1 cellular context compared by ENCODE assay signal in the genomic region with DNA sequence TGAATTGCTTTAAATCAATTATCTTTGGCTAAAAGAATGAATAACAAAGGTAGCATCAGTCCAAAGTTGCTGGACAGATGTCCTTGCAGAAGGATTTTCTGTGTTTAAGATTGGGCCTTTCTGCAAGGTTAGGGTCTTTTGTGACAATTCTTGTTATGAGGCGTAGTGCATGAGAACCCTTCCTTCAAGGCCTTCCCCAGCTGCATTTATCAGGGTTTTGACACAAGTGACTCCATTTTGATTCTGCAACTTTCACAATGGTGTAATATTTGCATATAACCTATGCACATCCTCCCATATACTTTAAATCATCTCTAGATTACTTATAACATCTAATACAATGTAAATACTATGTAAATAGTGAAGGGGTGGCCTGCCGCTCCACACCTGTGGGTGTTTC.
TF ChIP-seq lines count a peak whose summit lies in the region.

No MANE protein-coding gene starts in this region.

TF ChIP-seq in K562, 482 proteins besides CTCF, POLR2A, EP300 and RAD21 (continued from another document and continues in another):
- TF ChIP-seq, protein P1, sequence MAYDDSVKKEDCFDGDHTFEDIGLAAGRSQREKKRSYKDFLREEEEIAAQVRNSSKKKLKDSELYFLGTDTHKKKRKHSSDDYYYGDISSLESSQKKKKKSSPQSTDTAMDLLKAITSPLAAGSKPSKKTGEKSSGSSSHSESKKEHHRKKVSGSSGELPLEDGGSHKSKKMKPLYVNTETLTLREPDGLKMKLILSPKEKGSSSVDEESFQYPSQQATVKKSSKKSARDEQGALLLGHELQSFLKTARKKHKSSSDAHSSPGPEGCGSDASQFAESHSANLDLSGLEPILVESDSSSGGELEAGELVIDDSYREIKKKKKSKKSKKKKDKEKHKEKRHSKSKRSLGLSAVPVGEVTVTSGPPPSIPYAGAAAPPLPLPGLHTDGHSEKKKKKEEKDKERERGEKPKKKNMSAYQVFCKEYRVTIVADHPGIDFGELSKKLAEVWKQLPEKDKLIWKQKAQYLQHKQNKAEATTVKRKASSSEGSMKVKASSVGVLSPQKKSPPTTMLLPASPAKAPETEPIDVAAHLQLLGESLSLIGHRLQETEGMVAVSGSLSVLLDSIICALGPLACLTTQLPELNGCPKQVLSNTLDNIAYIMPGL (CRISPR knock-in tag; IDR thresholded peaks at IDR 0.05), result no peak
- TF ChIP-seq SNRNP70 (optimal IDR thresholded peaks at IDR 0.05; ENCODE audit: low read depth, low read length) (no peak), TRIM28 (IDR thresholded peaks at IDR 0.05) (no peak), NBN (IDR thresholded peaks at IDR 0.05; ENCODE audit: low read depth) (no peak), RNF2 (IDR thresholded peaks at IDR 0.05) (no peak), ETV6 (IDR thresholded peaks at IDR 0.05; ENCODE audit: borderline replicate concordance in 1 of 2, low read depth in 2 of 2, low read length in 1 of 2) (no peak), ETV6 (CRISPR knock-in tag; IDR thresholded peaks at IDR 0.05; ENCODE audit: borderline replicate concordance) (no peak), SIRT6 (IDR thresholded peaks at IDR 0.05; ENCODE audit: low read depth, low read length) (no peak), PTTG1 (tag; IDR thresholded peaks at IDR 0.05; ENCODE audit: low read depth) (peak; percentile 74), SIN3A (IDR thresholded peaks at IDR 0.05; ENCODE audit: borderline replicate concordance in 2 of 2, control insufficient read depth in 1 of 2, low read depth in 2 of 2, low read length in 2 of 2) (no peak), NR3C1 (CRISPR knock-in tag; IDR thresholded peaks at IDR 0.05) (no peak), FOXP1 (CRISPR knock-in tag; IDR thresholded peaks at IDR 0.05) (no peak), MCM7 (IDR thresholded peaks at IDR 0.05) (no peak), PRMT5 (CRISPR knock-in tag; IDR thresholded peaks at IDR 0.05) (no peak), BHLHE40 (IDR thresholded peaks at IDR 0.05; ENCODE audit: low read length) (no peak), NCOA2 (IDR thresholded peaks at IDR 0.05; ENCODE audit: partially characterized antibody in 2 of 2) (no peak), JUNB (CRISPR knock-in tag; conservative IDR thresholded peaks at IDR 0.05) (no peak), ZNF121 (CRISPR knock-in tag; conservative IDR thresholded peaks at IDR 0.05) (no peak), NR1H2 (CRISPR knock-in tag; IDR thresholded peaks at IDR 0.05) (no peak), STAT5B (CRISPR knock-in tag; IDR thresholded peaks at IDR 0.05) (peak; percentile 26; the same call in 1 of the 2 replicates), KDM2B (CRISPR knock-in tag; IDR thresholded peaks at IDR 0.05) (no peak), NFE2L1 (tag; IDR thresholded peaks at IDR 0.05; ENCODE audit: borderline replicate concordance, low read depth) (no peak), MIER1 (IDR thresholded peaks at IDR 0.05; ENCODE audit: low read depth) (no peak), POLR2G (IDR thresholded peaks at IDR 0.05; ENCODE audit: low read depth, low read length) (no peak), CBX2 (IDR thresholded peaks at IDR 0.05; ENCODE audit: insufficient read depth, low read length, poor library complexity, severe bottlenecking) (no peak), ZSCAN29 (IDR thresholded peaks at IDR 0.05) (no peak), SREBF1 (IDR thresholded peaks at IDR 0.05; ENCODE audit: borderline replicate concordance, low read depth, low read length) (no peak), NELFE (IDR thresholded peaks at IDR 0.05; ENCODE audit: insufficient read depth, insufficient read length) (no peak), TCFL5 (CRISPR knock-in tag; conservative IDR thresholded peaks at IDR 0.05) (no peak), BACH1 (tag; IDR thresholded peaks at IDR 0.05) (no peak), NEUROD1 (IDR thresholded peaks at IDR 0.05; ENCODE audit: borderline replicate concordance, low read depth, low read length, partially characterized antibody) (no peak), POLR3G (IDR thresholded peaks at IDR 0.05; ENCODE audit: extremely low read depth, insufficient read length, insufficient replicate concordance) (no peak), ZNF12 (CRISPR knock-in tag; IDR thresholded peaks at IDR 0.05) (no peak), CHCHD3 (CRISPR knock-in tag; IDR thresholded peaks at IDR 0.05) (no peak), BMI1 (IDR thresholded peaks at IDR 0.05; ENCODE audit: low read length) (no peak), ZNF79 (CRISPR knock-in tag; IDR thresholded peaks at IDR 0.05; ENCODE audit: low read depth) (peak; percentile 62; the same call in 1 of the 2 replicates), RFX1 (IDR thresholded peaks at IDR 0.05) (no peak), SMAD4 (CRISPR knock-in tag; conservative IDR thresholded peaks at IDR 0.05) (peak; percentile 48; the same call in 1 of the 2 replicates), ZNF224 (CRISPR knock-in tag; IDR thresholded peaks at IDR 0.05) (no peak), RBBP5 (IDR thresholded peaks at IDR 0.05; ENCODE audit: borderline replicate concordance, insufficient read depth, low read length, poor library complexity, severe bottlenecking) (no peak), POLR3A (IDR thresholded peaks at IDR 0.05; ENCODE audit: borderline replicate concordance, extremely low read depth, insufficient read depth, insufficient read length) (no peak), ZNF324 (CRISPR knock-in tag; IDR thresholded peaks at IDR 0.05) (no peak), ZNF76 (CRISPR knock-in tag; IDR thresholded peaks at IDR 0.05; ENCODE audit: borderline replicate concordance) (no peak), MEIS2 (IDR thresholded peaks at IDR 0.05; ENCODE audit: partially characterized antibody) (no peak), ZBTB17 (CRISPR knock-in tag; IDR thresholded peaks at IDR 0.05) (0 out of 2 replicates have a peak, but pooled peaks have one; percentile 43), ZC3H11A (IDR thresholded peaks at IDR 0.05; ENCODE audit: low read depth, low read length) (no peak), PPARD (CRISPR knock-in tag; IDR thresholded peaks at IDR 0.05) (no peak), ESRRA (IDR thresholded peaks at IDR 0.05; ENCODE audit: borderline replicate concordance, low read depth) (no peak), SMARCC2 (IDR thresholded peaks at IDR 0.05; ENCODE audit: low read depth) (no peak), EHMT2 (IDR thresholded peaks at IDR 0.05) (no peak), ARID2 (IDR thresholded peaks at IDR 0.05) (no peak), GABPA (tag; conservative IDR thresholded peaks at IDR 0.05; ENCODE audit: low read depth) (no peak), CCNT2 (IDR thresholded peaks at IDR 0.05; ENCODE audit: borderline replicate concordance, extremely low read depth, insufficient read length, low read depth, low read length) (no peak), SOX6 (IDR thresholded peaks at IDR 0.05) (no peak), FOS (IDR thresholded peaks at IDR 0.05; ENCODE audit: extremely low read depth, insufficient read length) (no peak), RFX7 (CRISPR knock-in tag; IDR thresholded peaks at IDR 0.05) (no peak)
- TF ChIP-seq, protein P2, sequence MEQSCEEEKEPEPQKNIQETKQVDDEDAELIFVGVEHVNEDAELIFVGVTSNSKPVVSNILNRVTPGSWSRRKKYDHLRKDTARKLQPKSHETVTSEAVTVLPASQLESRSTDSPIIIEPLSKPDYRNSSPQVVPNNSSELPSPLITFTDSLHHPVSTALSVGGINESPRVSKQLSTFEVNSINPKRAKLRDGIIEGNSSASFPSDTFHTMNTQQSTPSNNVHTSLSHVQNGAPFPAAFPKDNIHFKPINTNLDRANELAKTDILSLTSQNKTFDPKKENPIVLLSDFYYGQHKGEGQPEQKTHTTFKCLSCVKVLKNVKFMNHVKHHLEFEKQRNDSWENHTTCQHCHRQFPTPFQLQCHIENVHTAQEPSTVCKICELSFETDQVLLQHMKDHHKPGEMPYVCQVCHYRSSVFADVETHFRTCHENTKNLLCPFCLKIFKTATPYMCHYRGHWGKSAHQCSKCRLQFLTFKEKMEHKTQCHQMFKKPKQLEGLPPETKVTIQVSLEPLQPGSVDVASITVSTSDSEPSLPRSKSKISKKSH (CRISPR knock-in tag; IDR thresholded peaks at IDR 0.05), result no peak
- TF ChIP-seq, protein P3, sequence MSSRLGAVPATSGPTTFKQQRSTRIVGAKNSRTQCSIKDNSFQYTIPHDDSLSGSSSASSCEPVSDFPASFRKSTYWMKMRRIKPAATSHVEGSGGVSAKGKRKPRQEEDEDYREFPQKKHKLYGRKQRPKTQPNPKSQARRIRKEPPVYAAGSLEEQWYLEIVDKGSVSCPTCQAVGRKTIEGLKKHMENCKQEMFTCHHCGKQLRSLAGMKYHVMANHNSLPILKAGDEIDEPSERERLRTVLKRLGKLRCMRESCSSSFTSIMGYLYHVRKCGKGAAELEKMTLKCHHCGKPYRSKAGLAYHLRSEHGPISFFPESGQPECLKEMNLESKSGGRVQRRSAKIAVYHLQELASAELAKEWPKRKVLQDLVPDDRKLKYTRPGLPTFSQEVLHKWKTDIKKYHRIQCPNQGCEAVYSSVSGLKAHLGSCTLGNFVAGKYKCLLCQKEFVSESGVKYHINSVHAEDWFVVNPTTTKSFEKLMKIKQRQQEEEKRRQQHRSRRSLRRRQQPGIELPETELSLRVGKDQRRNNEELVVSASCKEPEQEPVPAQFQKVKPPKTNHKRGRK (tag; IDR thresholded peaks at IDR 0.05), result no peak
- TF ChIP-seq, protein P4, sequence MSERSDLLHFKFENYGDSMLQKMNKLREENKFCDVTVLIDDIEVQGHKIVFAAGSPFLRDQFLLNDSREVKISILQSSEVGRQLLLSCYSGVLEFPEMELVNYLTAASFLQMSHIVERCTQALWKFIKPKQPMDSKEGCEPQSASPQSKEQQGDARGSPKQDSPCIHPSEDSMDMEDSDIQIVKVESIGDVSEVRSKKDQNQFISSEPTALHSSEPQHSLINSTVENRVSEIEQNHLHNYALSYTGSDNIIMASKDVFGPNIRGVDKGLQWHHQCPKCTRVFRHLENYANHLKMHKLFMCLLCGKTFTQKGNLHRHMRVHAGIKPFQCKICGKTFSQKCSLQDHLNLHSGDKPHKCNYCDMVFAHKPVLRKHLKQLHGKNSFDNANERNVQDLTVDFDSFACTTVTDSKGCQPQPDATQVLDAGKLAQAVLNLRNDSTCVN (CRISPR knock-in tag; IDR thresholded peaks at IDR 0.05), result no peak
- TF ChIP-seq, protein P5, sequence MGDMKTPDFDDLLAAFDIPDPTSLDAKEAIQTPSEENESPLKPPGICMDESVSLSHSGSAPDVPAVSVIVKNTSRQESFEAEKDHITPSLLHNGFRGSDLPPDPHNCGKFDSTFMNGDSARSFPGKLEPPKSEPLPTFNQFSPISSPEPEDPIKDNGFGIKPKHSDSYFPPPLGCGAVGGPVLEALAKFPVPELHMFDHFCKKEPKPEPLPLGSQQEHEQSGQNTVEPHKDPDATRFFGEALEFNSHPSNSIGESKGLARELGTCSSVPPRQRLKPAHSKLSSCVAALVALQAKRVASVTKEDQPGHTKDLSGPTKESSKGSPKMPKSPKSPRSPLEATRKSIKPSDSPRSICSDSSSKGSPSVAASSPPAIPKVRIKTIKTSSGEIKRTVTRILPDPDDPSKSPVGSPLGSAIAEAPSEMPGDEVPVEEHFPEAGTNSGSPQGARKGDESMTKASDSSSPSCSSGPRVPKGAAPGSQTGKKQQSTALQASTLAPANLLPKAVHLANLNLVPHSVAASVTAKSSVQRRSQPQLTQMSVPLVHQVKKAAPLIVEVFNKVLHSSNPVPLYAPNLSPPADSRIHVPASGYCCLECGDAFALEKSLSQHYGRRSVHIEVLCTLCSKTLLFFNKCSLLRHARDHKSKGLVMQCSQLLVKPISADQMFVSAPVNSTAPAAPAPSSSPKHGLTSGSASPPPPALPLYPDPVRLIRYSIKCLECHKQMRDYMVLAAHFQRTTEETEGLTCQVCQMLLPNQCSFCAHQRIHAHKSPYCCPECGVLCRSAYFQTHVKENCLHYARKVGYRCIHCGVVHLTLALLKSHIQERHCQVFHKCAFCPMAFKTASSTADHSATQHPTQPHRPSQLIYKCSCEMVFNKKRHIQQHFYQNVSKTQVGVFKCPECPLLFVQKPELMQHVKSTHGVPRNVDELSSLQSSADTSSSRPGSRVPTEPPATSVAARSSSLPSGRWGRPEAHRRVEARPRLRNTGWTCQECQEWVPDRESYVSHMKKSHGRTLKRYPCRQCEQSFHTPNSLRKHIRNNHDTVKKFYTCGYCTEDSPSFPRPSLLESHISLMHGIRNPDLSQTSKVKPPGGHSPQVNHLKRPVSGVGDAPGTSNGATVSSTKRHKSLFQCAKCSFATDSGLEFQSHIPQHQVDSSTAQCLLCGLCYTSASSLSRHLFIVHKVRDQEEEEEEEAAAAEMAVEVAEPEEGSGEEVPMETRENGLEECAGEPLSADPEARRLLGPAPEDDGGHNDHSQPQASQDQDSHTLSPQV (IDR thresholded peaks at IDR 0.05), result peak; percentile 88
- TF ChIP-seq, protein P6, sequence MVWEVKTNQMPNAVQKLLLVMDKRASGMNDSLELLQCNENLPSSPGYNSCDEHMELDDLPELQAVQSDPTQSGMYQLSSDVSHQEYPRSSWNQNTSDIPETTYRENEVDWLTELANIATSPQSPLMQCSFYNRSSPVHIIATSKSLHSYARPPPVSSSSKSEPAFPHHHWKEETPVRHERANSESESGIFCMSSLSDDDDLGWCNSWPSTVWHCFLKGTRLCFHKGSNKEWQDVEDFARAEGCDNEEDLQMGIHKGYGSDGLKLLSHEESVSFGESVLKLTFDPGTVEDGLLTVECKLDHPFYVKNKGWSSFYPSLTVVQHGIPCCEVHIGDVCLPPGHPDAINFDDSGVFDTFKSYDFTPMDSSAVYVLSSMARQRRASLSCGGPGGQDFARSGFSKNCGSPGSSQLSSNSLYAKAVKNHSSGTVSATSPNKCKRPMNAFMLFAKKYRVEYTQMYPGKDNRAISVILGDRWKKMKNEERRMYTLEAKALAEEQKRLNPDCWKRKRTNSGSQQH (CRISPR knock-in tag; IDR thresholded peaks at IDR 0.05), result no peak
- TF ChIP-seq, protein P7, sequence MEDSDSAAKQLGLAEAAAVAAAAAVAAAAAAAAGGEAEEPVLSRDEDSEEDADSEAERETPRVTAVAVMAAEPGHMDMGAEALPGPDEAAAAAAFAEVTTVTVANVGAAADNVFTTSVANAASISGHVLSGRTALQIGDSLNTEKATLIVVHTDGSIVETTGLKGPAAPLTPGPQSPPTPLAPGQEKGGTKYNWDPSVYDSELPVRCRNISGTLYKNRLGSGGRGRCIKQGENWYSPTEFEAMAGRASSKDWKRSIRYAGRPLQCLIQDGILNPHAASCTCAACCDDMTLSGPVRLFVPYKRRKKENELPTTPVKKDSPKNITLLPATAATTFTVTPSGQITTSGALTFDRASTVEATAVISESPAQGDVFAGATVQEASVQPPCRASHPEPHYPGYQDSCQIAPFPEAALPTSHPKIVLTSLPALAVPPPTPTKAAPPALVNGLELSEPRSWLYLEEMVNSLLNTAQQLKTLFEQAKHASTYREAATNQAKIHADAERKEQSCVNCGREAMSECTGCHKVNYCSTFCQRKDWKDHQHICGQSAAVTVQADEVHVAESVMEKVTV (CRISPR knock-in tag; IDR thresholded peaks at IDR 0.05), result no peak
